ENCODE assay signal across 8 cellular contexts in the genomic region with DNA sequence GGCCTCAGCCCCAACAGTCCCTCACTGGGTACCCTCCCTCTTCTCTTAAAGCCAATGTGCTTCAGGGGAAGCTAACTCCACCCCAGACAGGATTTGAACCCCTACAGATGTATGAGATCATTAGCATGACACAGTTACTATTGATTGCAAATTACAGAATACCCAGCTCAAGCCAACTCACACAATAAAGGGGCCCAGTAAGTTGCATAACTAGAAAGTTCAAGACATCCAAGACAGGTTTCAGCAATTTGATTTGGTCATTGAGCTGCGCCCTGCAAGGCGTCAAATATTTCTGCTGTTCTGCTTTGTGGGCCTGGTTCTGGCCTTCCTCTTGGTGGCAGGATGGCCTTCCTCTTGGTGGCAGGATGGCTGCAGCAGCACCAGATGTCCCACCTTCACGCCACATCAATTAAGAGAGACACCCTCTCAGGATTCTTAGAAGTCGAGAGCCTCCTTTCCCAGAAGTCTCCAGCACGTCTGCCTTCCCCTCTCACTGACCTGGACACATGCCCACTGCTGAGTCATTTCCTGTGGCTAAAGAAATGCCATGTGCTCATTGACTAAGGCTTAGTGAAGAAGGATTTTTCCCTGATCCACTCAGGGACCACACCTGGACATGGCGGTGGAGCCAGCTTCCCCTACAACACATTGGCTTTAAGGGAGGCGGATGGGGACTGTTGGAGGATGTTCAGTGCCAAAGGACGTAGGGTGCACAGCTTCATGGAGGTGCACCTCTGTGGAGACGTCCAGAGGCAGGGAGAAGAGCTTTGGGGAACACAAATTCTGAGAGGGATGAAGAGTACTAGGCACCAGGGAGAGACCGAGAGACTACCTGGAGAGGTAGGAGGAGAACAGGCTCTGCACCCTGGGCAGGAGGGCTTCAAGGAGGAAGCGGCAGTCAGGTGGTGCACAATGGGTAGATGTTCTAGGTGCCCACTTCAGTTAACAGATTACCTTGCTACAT. TPM values are rescaled to one million over a fixed set of nuclear protein-coding genes. Genes with fewer than 3 reads are reported as not detected.
DNase-seq lines count a peak whose midpoint lies in the region; ATAC-seq and TF ChIP-seq lines count a peak whose summit lies in the region.

No MANE protein-coding gene starts in this region.

- in situ Hi-C loops in gastrocnemius medialis (cut with MboI; ENCODE audit: low sequenced_read_pairs in 4 of 4): no loop called here

- no peak overlapping the region for H3K4me3 ChIP-seq in SK-N-SH (ENCODE audit: low read depth in 2 of 2, low read length in 1 of 2)
- no peak overlapping the region for H3K4me3 ChIP-seq in foreskin fibroblast (ENCODE audit: low read depth in 1 of 2, low read length in 2 of 2)
- H3K4me3 ChIP-seq in gastrocnemius medialis: no peak overlapping the region

- no peak for TF ChIP-seq RAD21 in SK-N-SH (IDR thresholded peaks at IDR 0.05; ENCODE audit: low read length)

- intact Hi-C loops in gastrocnemius medialis (cut with DNase I; ENCODE audit: low total_unique reads): no loop called here

- no peak; a peak in 1 of 4 replicates for TF ChIP-seq EP300 in SK-N-SH (IDR thresholded peaks at IDR 0.05; ENCODE audit: borderline replicate concordance in 1 of 2, low read depth in 1 of 2, low read length in 1 of 2)

- H3K9ac ChIP-seq in SK-N-SH: no peak overlapping the region

- H4K20me1 ChIP-seq in SK-N-SH (ENCODE audit: insufficient read depth): no peaks in the 10 kb centered on the region

- H3K79me2 ChIP-seq in SK-N-SH (ENCODE audit: insufficient read depth): peaks cover 6% of the 10 kb centered on the region; the same call in 1 of the 2 replicates

- peak overlapping the region; percentile 42; the same call in 1 of the 2 replicates for H3K4me2 ChIP-seq in SK-N-SH

- H3K9me2 ChIP-seq in SK-N-SH: no peaks in the 10 kb centered on the region

- no peak overlapping the region for H2AFZ ChIP-seq in SK-N-SH (ENCODE audit: low read depth)

- TF ChIP-seq POLR2A in gastrocnemius medialis (IDR thresholded peaks at IDR 0.05): no peak

- no peaks in the 10 kb centered on the region for H3K27me3 ChIP-seq in SK-N-SH (ENCODE audit: insufficient read depth)
- H3K27me3 ChIP-seq in gastrocnemius medialis: no peaks in the 10 kb centered on the region

- POLR2A ChIA-PET in SK-N-SH (lab: Yijun Ruan, JAX): no interaction called here

- peak overlapping the region in 1 of 2 experiments; percentile 48; a peak in 2 of 4 replicates for H3K27ac ChIP-seq in SK-N-SH (ENCODE audit: low read depth in 2 of 2, low read length in 1 of 2)
- peak overlapping the region in 1 of 4 donors; percentile 28 for H3K27ac ChIP-seq in gastrocnemius medialis

- CTCF ChIA-PET in SK-N-SH (lab: Yijun Ruan, JAX): interaction anchor here (1.0 to 2.4 kb wide), 2 partner anchors 138 to 153 kb away, joined by 3 to 9 read pairs; a partner anchor contains a TSS

- WGBS in SK-N-SH (ENCODE audit: low lambda C conversion rate): 68% methylated on average over 10 of the region's 11 CpGs

- H3K4me1 ChIP-seq in SK-N-SH (ENCODE audit: control insufficient read depth in 1 of 2, insufficient read depth in 2 of 2, low read depth in 1 of 2, low read length in 1 of 2) (peaks cover 13 to 27% of the 10 kb centered on the region in 2 experiments; a peak in 3 of 4 replicates), gastrocnemius medialis (peaks cover 0 to 2% of the 10 kb centered on the region in 2 donors)

- no peaks in the 10 kb centered on the region for H3K9me3 ChIP-seq in SK-N-SH
- no peaks in the 10 kb centered on the region for H3K9me3 ChIP-seq in gastrocnemius medialis

- DNase-seq in H4 (ENCODE audit: low spot score): peak; percentile 90
- DNase-seq in SK-N-SH: no peak
- DNase-seq in foreskin fibroblast: peak; percentile 88 to 89
- peak in 1 of 2 donors; percentile 37 for DNase-seq in gastrocnemius medialis
- DNase-seq in cortex of kidney (lab: John Stamatoyannopoulos, UW): no peak
- no peak for DNase-seq in GM20000 (ENCODE audit: low spot score)
- DNase-seq in NCI-H774 (lab: John Stamatoyannopoulos, UW): no peak

- no peak for TF ChIP-seq CTCF in SK-N-SH (IDR thresholded peaks at IDR 0.05)
- TF ChIP-seq CTCF in foreskin fibroblast (IDR thresholded peaks at IDR 0.05; ENCODE audit: low read depth, low read length): no peak
- no peak for TF ChIP-seq CTCF in gastrocnemius medialis (IDR thresholded peaks at IDR 0.05 in 4 of 5, conservative IDR thresholded peaks at IDR 0.05 in 1 of 5)
- no peak for TF ChIP-seq CTCF in GM20000 (IDR thresholded peaks at IDR 0.05; ENCODE audit: extremely low read depth, missing control alignments)

- peaks cover 11% of the 10 kb centered on the region for H3F3A ChIP-seq in SK-N-SH (replicated peaks; ENCODE audit: insufficient read depth)

- H3K36me3 ChIP-seq in SK-N-SH (replicated peaks in 1 of 2; ENCODE audit: control insufficient read depth in 1 of 2, insufficient read depth in 2 of 2, low read length in 1 of 2): peaks cover 56 to 57% of the 10 kb centered on the region in 2 experiments
- H3K36me3 ChIP-seq in gastrocnemius medialis: no peaks in the 10 kb centered on the region

- ATAC-seq in gastrocnemius medialis: peak; percentile 42 to 44
- no peak for ATAC-seq in GM19455 (IDR thresholded peaks at IDR 0.05; ENCODE audit: unreplicated experiment)

TF ChIP-seq in SK-N-SH, 30 proteins besides CTCF, POLR2A, EP300 and RAD21 (continues in another document):
- peak; percentile 76 for TF ChIP-seq TCF12 (IDR thresholded peaks at IDR 0.05)
- TF ChIP-seq RCOR1 (IDR thresholded peaks at IDR 0.05; ENCODE audit: low read length): no peak
- no peak for TF ChIP-seq SMC3 (IDR thresholded peaks at IDR 0.05; ENCODE audit: low read depth, low read length)
- TF ChIP-seq, protein P1, sequence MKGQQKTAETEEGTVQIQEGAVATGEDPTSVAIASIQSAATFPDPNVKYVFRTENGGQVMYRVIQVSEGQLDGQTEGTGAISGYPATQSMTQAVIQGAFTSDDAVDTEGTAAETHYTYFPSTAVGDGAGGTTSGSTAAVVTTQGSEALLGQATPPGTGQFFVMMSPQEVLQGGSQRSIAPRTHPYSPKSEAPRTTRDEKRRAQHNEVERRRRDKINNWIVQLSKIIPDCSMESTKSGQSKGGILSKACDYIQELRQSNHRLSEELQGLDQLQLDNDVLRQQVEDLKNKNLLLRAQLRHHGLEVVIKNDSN (IDR thresholded peaks at IDR 0.05; ENCODE audit: borderline replicate concordance, low read depth): 0 out of 2 replicates have a peak, but pooled peaks have one; percentile 25
- TF ChIP-seq JUND (IDR thresholded peaks at IDR 0.05): peak; percentile 80
- TF ChIP-seq NFIC (IDR thresholded peaks at IDR 0.05; ENCODE audit: borderline replicate concordance): peak; percentile 95
- TF ChIP-seq, protein P2, sequence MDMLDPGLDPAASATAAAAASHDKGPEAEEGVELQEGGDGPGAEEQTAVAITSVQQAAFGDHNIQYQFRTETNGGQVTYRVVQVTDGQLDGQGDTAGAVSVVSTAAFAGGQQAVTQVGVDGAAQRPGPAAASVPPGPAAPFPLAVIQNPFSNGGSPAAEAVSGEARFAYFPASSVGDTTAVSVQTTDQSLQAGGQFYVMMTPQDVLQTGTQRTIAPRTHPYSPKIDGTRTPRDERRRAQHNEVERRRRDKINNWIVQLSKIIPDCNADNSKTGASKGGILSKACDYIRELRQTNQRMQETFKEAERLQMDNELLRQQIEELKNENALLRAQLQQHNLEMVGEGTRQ (IDR thresholded peaks at IDR 0.05; ENCODE audit: borderline replicate concordance, low read depth, low read length): no peak
- peak; percentile 78; the same call in 1 of the 2 replicates for TF ChIP-seq FOSL2 (IDR thresholded peaks at IDR 0.05; ENCODE audit: borderline replicate concordance, low read depth)
- no peak for TF ChIP-seq CHD2 (IDR thresholded peaks at IDR 0.05; ENCODE audit: low read length, partially characterized antibody)
- TF ChIP-seq, protein P3, sequence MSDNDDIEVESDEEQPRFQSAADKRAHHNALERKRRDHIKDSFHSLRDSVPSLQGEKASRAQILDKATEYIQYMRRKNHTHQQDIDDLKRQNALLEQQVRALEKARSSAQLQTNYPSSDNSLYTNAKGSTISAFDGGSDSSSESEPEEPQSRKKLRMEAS (IDR thresholded peaks at IDR 0.05; ENCODE audit: low read depth): peak; percentile 97
- TF ChIP-seq YY1 (IDR thresholded peaks at IDR 0.05; ENCODE audit: low read depth): no peak
- TF ChIP-seq, protein P4, sequence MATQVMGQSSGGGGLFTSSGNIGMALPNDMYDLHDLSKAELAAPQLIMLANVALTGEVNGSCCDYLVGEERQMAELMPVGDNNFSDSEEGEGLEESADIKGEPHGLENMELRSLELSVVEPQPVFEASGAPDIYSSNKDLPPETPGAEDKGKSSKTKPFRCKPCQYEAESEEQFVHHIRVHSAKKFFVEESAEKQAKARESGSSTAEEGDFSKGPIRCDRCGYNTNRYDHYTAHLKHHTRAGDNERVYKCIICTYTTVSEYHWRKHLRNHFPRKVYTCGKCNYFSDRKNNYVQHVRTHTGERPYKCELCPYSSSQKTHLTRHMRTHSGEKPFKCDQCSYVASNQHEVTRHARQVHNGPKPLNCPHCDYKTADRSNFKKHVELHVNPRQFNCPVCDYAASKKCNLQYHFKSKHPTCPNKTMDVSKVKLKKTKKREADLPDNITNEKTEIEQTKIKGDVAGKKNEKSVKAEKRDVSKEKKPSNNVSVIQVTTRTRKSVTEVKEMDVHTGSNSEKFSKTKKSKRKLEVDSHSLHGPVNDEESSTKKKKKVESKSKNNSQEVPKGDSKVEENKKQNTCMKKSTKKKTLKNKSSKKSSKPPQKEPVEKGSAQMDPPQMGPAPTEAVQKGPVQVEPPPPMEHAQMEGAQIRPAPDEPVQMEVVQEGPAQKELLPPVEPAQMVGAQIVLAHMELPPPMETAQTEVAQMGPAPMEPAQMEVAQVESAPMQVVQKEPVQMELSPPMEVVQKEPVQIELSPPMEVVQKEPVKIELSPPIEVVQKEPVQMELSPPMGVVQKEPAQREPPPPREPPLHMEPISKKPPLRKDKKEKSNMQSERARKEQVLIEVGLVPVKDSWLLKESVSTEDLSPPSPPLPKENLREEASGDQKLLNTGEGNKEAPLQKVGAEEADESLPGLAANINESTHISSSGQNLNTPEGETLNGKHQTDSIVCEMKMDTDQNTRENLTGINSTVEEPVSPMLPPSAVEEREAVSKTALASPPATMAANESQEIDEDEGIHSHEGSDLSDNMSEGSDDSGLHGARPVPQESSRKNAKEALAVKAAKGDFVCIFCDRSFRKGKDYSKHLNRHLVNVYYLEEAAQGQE (IDR thresholded peaks at IDR 0.05; ENCODE audit: low read depth, low read length): no peak

RNA-seq across cellular contexts. Expression of a gene that starts 49.1 kb away (rescaled TPM):
- total RNA-seq in H4 (2014; rRNA removed; shearing (Covaris generic)): not detected in 2 replicates
- polyA plus RNA-seq in SK-N-SH (2012; rRNA removed): not detected in 2 replicates
- polyA plus RNA-seq in SK-N-SH (2012; cell fraction: cytosol; rRNA removed): not detected in 2 replicates
- not detected in 2 replicates for polyA plus RNA-seq in SK-N-SH (2012; cell fraction: nucleus; rRNA removed)
- under 1 TPM in 2 of 4 donors, not detected in 2; 0.29 to 0.42 TPM for total RNA-seq in gastrocnemius medialis

Comparison
In these comparisons a context has a peak if more than half of its experiments do, and no peak if none do; other contexts are left out.
1. DNase-seq: peak in H4 (single experiment) and foreskin fibroblast (2 of 2); none in SK-N-SH (single experiment), cortex of kidney (single experiment), GM20000 (single experiment) and NCI-H774 (single experiment).